In genomic region chr17:973053-973452, GRCh38 we compare ENCODE assay signal across 16 cellular contexts. TPM values are rescaled to one million over a fixed set of nuclear protein-coding genes. Genes with fewer than 3 reads are reported as not detected.
DNase-seq lines count a peak whose midpoint lies in the region; ATAC-seq, FAIRE-seq and TF ChIP-seq lines count a peak whose summit lies in the region.
"Had no signal": no experiment of that assay in that cellular context is flagged by ENCODE, and none has a peak within 500 bp of the region (broad histone marks: within the 10 kb centered on the region; RNA-seq: fewer than 3 reads in every experiment).

No MANE protein-coding gene starts in this region.

- no peak overlapping the region for H3K4ac ChIP-seq in IMR-90 (ENCODE audit: low read depth, low read length)

- TF ChIP-seq CTCF in IMR-90 (conservative IDR thresholded peaks at IDR 0.05; ENCODE audit: low read depth, low read length) (no peak), keratinocyte (optimal IDR thresholded peaks at IDR 0.05 in 1 of 3, IDR thresholded peaks at IDR 0.05 in 1 of 3, conservative IDR thresholded peaks at IDR 0.05 in 1 of 3; ENCODE audit: extremely low read depth in 1 of 3, insufficient read depth in 2 of 3, low read length in 3 of 3) (no peak), smooth muscle cell (IDR thresholded peaks at IDR 0.05; ENCODE audit: borderline replicate concordance, insufficient read depth, poor library complexity, severe bottlenecking) (no peak)

- intact Hi-C loops in IMR-90 (cut with micrococcal nuclease) (no loop called here), posterior vena cava (cut with DNase I) (no loop called here)

- H2BK120ac ChIP-seq in IMR-90 (ENCODE audit: low read depth, low read length): no peak overlapping the region

- no peak for TF ChIP-seq RAD21 in IMR-90 (IDR thresholded peaks at IDR 0.05; ENCODE audit: low read length)

- no peak overlapping the region for H2BK5ac ChIP-seq in IMR-90 (ENCODE audit: low read depth, low read length, poor library complexity, severe bottlenecking)

- H3K79me1 ChIP-seq in IMR-90 (ENCODE audit: low read depth in 1 of 2, low read length in 2 of 2): peaks cover 36 to 77% of the 10 kb centered on the region in 2 experiments

- TF ChIP-seq POLR2A in IMR-90 (IDR thresholded peaks at IDR 0.05; ENCODE audit: low read depth, low read length): no peak

- H3K23ac ChIP-seq in IMR-90 (ENCODE audit: low read depth, low read length): no peak overlapping the region

- H3K9me1 ChIP-seq in IMR-90 (ENCODE audit: insufficient read depth, low read length) (peaks cover 13% of the 10 kb centered on the region), keratinocyte (ENCODE audit: control insufficient read depth, extremely low read depth, insufficient read depth, low read length) (no peaks in the 10 kb centered on the region)

- H3F3A ChIP-seq in smooth muscle cell (ENCODE audit: low read depth): peaks cover 29% of the 10 kb centered on the region

- dilution Hi-C loops in IMR-90 (cut with HindIII; ENCODE audit: low sequenced_read_pairs, unreplicated experiment): no loop called here
- dilution Hi-C loops in keratinocyte (cut with MboI; ENCODE audit: extremely low pct_ligation_motif_present, low sequenced_read_pairs): no loop called here

- CTCF ChIA-PET in IMR-90 (lab: Yijun Ruan, JAX): no interaction called here

- H3K14ac ChIP-seq in IMR-90 (replicated peaks; ENCODE audit: low read depth, low read length): no peak overlapping the region

- WGBS in IMR-90 (ENCODE audit: extremely low coverage in 2 of 2, insufficient read length in 1 of 2), 2 experiments: 64% methylated on average over 3 of the region's 12 CpGs; no CpG with 5 or more reads in 1 of the 2 experiments
- WGBS in smooth muscle cell (ENCODE audit: low lambda C conversion rate): 43% methylated on average over 12 of the region's 12 CpGs

- H3K79me2 ChIP-seq in keratinocyte (ENCODE audit: control insufficient read depth, insufficient read depth, low read length) (peaks cover 87% of the 10 kb centered on the region), smooth muscle cell (ENCODE audit: low read depth) (peaks cover 100% of the 10 kb centered on the region)

- no peak overlapping the region for H3K18ac ChIP-seq in IMR-90 (ENCODE audit: low read depth, low read length)

- ATAC-seq in IMR-90 (ENCODE audit: low read depth): no peak

- peaks cover 88% of the 10 kb centered on the region for H4K20me1 ChIP-seq in IMR-90 (ENCODE audit: insufficient read depth, low read length)
- H4K20me1 ChIP-seq in keratinocyte (ENCODE audit: control insufficient read depth, extremely low read depth, insufficient read depth, low read length): peaks cover 7% of the 10 kb centered on the region
- H4K20me1 ChIP-seq in smooth muscle cell (ENCODE audit: low read depth): peaks cover 92% of the 10 kb centered on the region

- FAIRE-seq in keratinocyte (lab: Jason Lieb, UNC): peak; percentile 100

- H3K27me3 ChIP-seq in IMR-90 (ENCODE audit: control insufficient read depth, insufficient read depth, low read length) (no peaks in the 10 kb centered on the region), keratinocyte (ENCODE audit: control insufficient read depth, extremely low read depth, insufficient read depth, low read length) (no peaks in the 10 kb centered on the region), smooth muscle cell (ENCODE audit: low read depth) (no peaks in the 10 kb centered on the region)
- H3K27me3 ChIP-seq: tibial artery had no signal

- H3K9ac ChIP-seq in IMR-90 (ENCODE audit: low read depth, low read length): no peak overlapping the region
- H3K9ac ChIP-seq in keratinocyte (ENCODE audit: control insufficient read depth, extremely low read depth, insufficient read depth, low read length): peak overlapping the region; percentile 65
- H3K9ac ChIP-seq in smooth muscle cell (ENCODE audit: low read depth): no peak overlapping the region
- H3K9ac ChIP-seq: GM23248 had no signal

- POLR2A ChIA-PET in IMR-90 (lab: Charles Lee; ENCODE audit: unreplicated experiment): no interaction called here

- in situ Hi-C loops in IMR-90 (cut with MboI; ENCODE audit: low sequenced_read_pairs): no loop called here

- DNase-seq in IMR-90: no peak
- peak; percentile 80 for DNase-seq in amniotic epithelial cell (ENCODE audit: low read depth)
- peak; percentile 92 for DNase-seq in keratinocyte (ENCODE audit: low read depth, low spot score)
- no peak for DNase-seq in smooth muscle cell (lab: John Stamatoyannopoulos, UW; ENCODE audit: unreplicated experiment)
- DNase-seq in activated CD4-positive, alpha-beta T cell treated with anti-CD3 and anti-CD28 coated beads, Interleukin-2, amount 50 U/mL, for 48 hours: no peak
- no peak for DNase-seq in HCEC 1CT
- DNase-seq in posterior vena cava (ENCODE audit: low spot score): no peak
- no peak for DNase-seq in AG20443 (ENCODE audit: low spot score)
- DNase-seq: activated CD4-positive, alpha-beta T cell treated with anti-CD3 and anti-CD28 coated beads, Interleukin-2, amount 10 ng/mL, durations not matched to agents 24 days and 14 days; activated T-cell treated with anti-CD3 and anti-CD28 coated beads for 4 hours; DND-41; GM23248; NCI-H774; stimulated activated CD4-positive, alpha-beta T cell treated with anti-CD3 and anti-CD28 coated beads, Interleukin-4, amount 100 ng/mL, for 4 hours; tibial artery had no signal

- H3K56ac ChIP-seq in IMR-90 (ENCODE audit: extremely low read depth, insufficient read depth, low read length): no peak overlapping the region

- no TSS peak for BruUV-seq in IMR-90 (replicated peaks; lab: Mats Ljungman, UMichigan)

- no peak overlapping the region for H4K5ac ChIP-seq in IMR-90 (ENCODE audit: low read depth, low read length)

- no peak overlapping the region for H2AFZ ChIP-seq in IMR-90 (replicated peaks; ENCODE audit: low read length, poor library complexity)
- no peak overlapping the region for H2AFZ ChIP-seq in keratinocyte (ENCODE audit: control insufficient read depth, low read length)
- no peak overlapping the region for H2AFZ ChIP-seq in smooth muscle cell (ENCODE audit: low read depth)
- H2AFZ ChIP-seq: GM23248 had no signal

- H3K36me3 ChIP-seq in IMR-90 (ENCODE audit: control insufficient read depth, insufficient read depth, low read length) (peaks cover 17% of the 10 kb centered on the region), keratinocyte (ENCODE audit: control insufficient read depth in 2 of 2, extremely low read depth in 1 of 2, insufficient read depth in 2 of 2, low read length in 2 of 2) (peaks cover 5 to 6% of the 10 kb centered on the region in 2 experiments), smooth muscle cell (ENCODE audit: low read depth) (no peaks in the 10 kb centered on the region)
- H3K36me3 ChIP-seq: tibial artery had no signal

- H2AK5ac ChIP-seq in IMR-90 (ENCODE audit: low read depth, low read length): no peak overlapping the region

- H2AK9ac ChIP-seq in IMR-90 (replicated peaks; ENCODE audit: low read depth, low read length, poor library complexity): peak overlapping the region; percentile 50

- H2BK15ac ChIP-seq in IMR-90 (ENCODE audit: low read depth, low read length): no peak overlapping the region

- H4K91ac ChIP-seq in IMR-90 (ENCODE audit: insufficient read depth, low read depth, low read length): no peak overlapping the region

- H3K4me3 ChIP-seq in IMR-90 (ENCODE audit: insufficient read depth, low read depth, low read length): no peak overlapping the region
- peak overlapping the region in 1 of 3 experiments; percentile 30 for H3K4me3 ChIP-seq in keratinocyte (ENCODE audit: control insufficient read depth in 2 of 3, extremely low read depth in 1 of 3, insufficient read depth in 2 of 3, low read depth in 1 of 3, low read length in 3 of 3)
- no peak overlapping the region for H3K4me3 ChIP-seq in smooth muscle cell
- H3K4me3 ChIP-seq: GM23248, tibial artery had no signal

- H3K4me2 ChIP-seq in IMR-90 (ENCODE audit: low read depth, low read length) (no peak overlapping the region), keratinocyte (ENCODE audit: control insufficient read depth, extremely low read depth, insufficient read depth, low read depth, low read length) (peak overlapping the region; percentile 28), smooth muscle cell (no peak overlapping the region)

- H3K27ac ChIP-seq in IMR-90 (ENCODE audit: insufficient read depth, low read length) (no peak overlapping the region), keratinocyte (ENCODE audit: control insufficient read depth, insufficient read depth, low read length) (peak overlapping the region; percentile 84), smooth muscle cell (ENCODE audit: low read depth) (peak overlapping the region; percentile 69)
- H3K27ac ChIP-seq: C4-2B, GM23248, tibial artery had no signal

- H3K9me3 ChIP-seq in IMR-90 (ENCODE audit: control insufficient read depth, insufficient read depth, low read length) (no peaks in the 10 kb centered on the region; the same call in 1 of the 2 replicates), keratinocyte (ENCODE audit: control insufficient read depth, low read depth, low read length) (no peaks in the 10 kb centered on the region), smooth muscle cell (replicated peaks; ENCODE audit: low read depth) (no peaks in the 10 kb centered on the region)
- H3K9me3 ChIP-seq: tibial artery had no signal

- no peak overlapping the region for H4K8ac ChIP-seq in IMR-90 (ENCODE audit: low read depth in 2 of 2, low read length in 2 of 2)

- H2BK20ac ChIP-seq in IMR-90 (ENCODE audit: low read depth, low read length): no peak overlapping the region

- H3K4me1 ChIP-seq in IMR-90 (ENCODE audit: control insufficient read depth, insufficient read depth, low read length) (peaks cover 18% of the 10 kb centered on the region), keratinocyte (ENCODE audit: control insufficient read depth, extremely low read depth, insufficient read depth, low read length) (peaks cover 49% of the 10 kb centered on the region), smooth muscle cell (ENCODE audit: low read depth) (peaks cover 45% of the 10 kb centered on the region)

RNA-seq across cellular contexts. Expression of gene NXN, which starts 6.5 kb away (rescaled TPM):
- 52.5 and 52.8 TPM in 2 replicates for total RNA-seq in IMR-90 (2012; rRNA removed)
- polyA plus RNA-seq in IMR-90 (2012; rRNA removed): 116 and 120 TPM in 2 replicates
- polyA plus RNA-seq in IMR-90 (2012; cell fraction: cytosol; rRNA removed): 89.4 and 117 TPM in 2 replicates
- 67.9 and 90.2 TPM in 2 replicates for polyA plus RNA-seq in IMR-90 (2012; cell fraction: nucleus; rRNA removed; ENCODE audit: low replicate concordance)
- 90.4 to 99.3 TPM (median 94.4 TPM) in 3 replicates for polyA plus RNA-seq in keratinocyte
- polyA plus RNA-seq in keratinocyte (2011; ENCODE audit: low read depth): 28.0 TPM
- polyA plus RNA-seq in keratinocyte (2011; cell fraction: cytosol; rRNA removed): 105 and 138 TPM in 2 replicates
- 102 and 138 TPM in 2 replicates for polyA plus RNA-seq in keratinocyte (2011; cell fraction: nucleus; rRNA removed)
- 68.0 and 95.5 TPM in 2 replicates for polyA plus RNA-seq in keratinocyte (2012; ENCODE audit: low replicate concordance)
- 119 to 243 TPM (median 131 TPM) in 3 replicates for polyA minus RNA-seq in keratinocyte
- 140 TPM for polyA minus RNA-seq in keratinocyte (2011; cell fraction: cytosol; rRNA and poly(A)+ RNA removed)
- polyA minus RNA-seq in keratinocyte (2011; cell fraction: nucleus; rRNA and poly(A)+ RNA removed): 67.5 and 81.9 TPM in 2 replicates
- total RNA-seq in smooth muscle cell: 58.3 and 89.0 TPM in 2 replicates
- 78.6 and 81.8 TPM in 2 replicates for polyA plus RNA-seq in smooth muscle cell
- total RNA-seq in posterior vena cava: 10 to 100 TPM; 34.8 to 46.3 TPM

RNA-seq across cellular contexts. Expression of gene TIMM22, which starts 23.9 kb away (rescaled TPM):
- total RNA-seq in IMR-90 (2012; rRNA removed) (12.7 and 14.4 TPM in 2 replicates), smooth muscle cell (13.7 and 18.4 TPM in 2 replicates), posterior vena cava (1 to 10 TPM; 8.0 to 8.4 TPM)
- polyA plus RNA-seq in IMR-90 (2012; rRNA removed) (12.7 and 12.9 TPM in 2 replicates), keratinocyte (11.1 to 24.8 TPM (median 14.4 TPM) in 3 replicates), smooth muscle cell (24.0 and 27.9 TPM in 2 replicates)
- 9.9 and 11.0 TPM in 2 replicates for polyA plus RNA-seq in IMR-90 (2012; cell fraction: cytosol; rRNA removed)
- 4.6 and 5.7 TPM in 2 replicates for polyA plus RNA-seq in IMR-90 (2012; cell fraction: nucleus; rRNA removed; ENCODE audit: low replicate concordance)
- polyA plus RNA-seq in keratinocyte (2011; ENCODE audit: low read depth): 2.8 TPM
- 18.1 and 19.0 TPM in 2 replicates for polyA plus RNA-seq in keratinocyte (2011; cell fraction: cytosol; rRNA removed)
- polyA plus RNA-seq in keratinocyte (2011; cell fraction: nucleus; rRNA removed): 12.1 and 12.4 TPM in 2 replicates
- polyA plus RNA-seq in keratinocyte (2012; ENCODE audit: low replicate concordance): 11.7 and 20.2 TPM in 2 replicates
- polyA minus RNA-seq in keratinocyte: 12.1 to 16.9 TPM (median 15.9 TPM) in 3 replicates
- polyA minus RNA-seq in keratinocyte (2011; cell fraction: cytosol; rRNA and poly(A)+ RNA removed): 12.3 TPM
- polyA minus RNA-seq in keratinocyte (2011; cell fraction: nucleus; rRNA and poly(A)+ RNA removed): 5.0 and 8.1 TPM in 2 replicates

Comparison
In these comparisons a context has a peak if more than half of its experiments do, and no peak if none do; other contexts are left out.
1. DNase-seq: peak in amniotic epithelial cell (single experiment) and keratinocyte (single experiment); none in IMR-90 (single experiment), smooth muscle cell (single experiment), activated CD4-positive, alpha-beta T cell treated with anti-CD3 and anti-CD28 coated beads, Interleukin-2, amount 50 U/mL, for 48 hours (0 of 2), HCEC 1CT (single experiment), posterior vena cava (single experiment) and AG20443 (single experiment).